ENCODE assay signal across 26 cellular contexts in the genomic region with DNA sequence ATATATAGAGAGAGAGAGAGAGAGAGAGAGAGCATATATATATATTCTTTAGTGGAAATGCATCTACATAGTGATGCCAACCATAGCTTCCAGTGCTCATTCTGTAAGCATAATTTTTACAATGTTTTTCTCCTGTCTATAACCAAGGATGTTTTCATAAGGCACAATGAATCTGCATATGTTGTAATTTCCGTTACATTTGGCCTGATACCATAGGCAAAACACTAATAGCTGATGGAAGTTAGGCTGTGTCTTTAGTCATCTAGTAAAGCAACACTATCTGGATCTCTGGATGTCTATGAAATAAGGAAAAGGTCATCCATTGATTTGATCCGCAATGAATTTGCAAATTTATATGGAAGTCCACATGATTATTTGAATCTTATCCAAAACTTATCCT. TPM values are rescaled to one million over a fixed set of nuclear protein-coding genes. Genes with fewer than 3 reads are reported as not detected.
"Had no signal": no experiment of that assay in that cellular context is flagged by ENCODE, and none has a peak within 500 bp of the region (broad histone marks: within the 10 kb centered on the region; RNA-seq: fewer than 3 reads in every experiment).

No MANE protein-coding gene starts in this region.

- H3K4me3 ChIP-seq: pancreas, psoas muscle, thyroid gland had no signal

- H3K36me3 ChIP-seq: pancreas, thyroid gland had no signal

- H3K27ac ChIP-seq: epithelial cell of prostate, pancreas, psoas muscle, thyroid gland had no signal

- H3K27me3 ChIP-seq: thyroid gland had no signal

- H3K4me1 ChIP-seq: pancreas, psoas muscle had no signal

- ATAC-seq: activated CD8-positive, alpha-beta T cell treated with anti-CD3 and anti-CD28 coated beads, Interleukin-2, amount 10 ng/mL, durations not matched to agents 7 days and 5 days; activated naive CD4-positive, alpha-beta T cell treated with anti-CD3 and anti-CD28 coated beads, Interleukin-2, amount 50 U/mL, for 72 hours; activated T-helper 17 cell treated with anti-CD3 and anti-CD28 coated beads, Interleukin-2, amount 50 U/mL, for 72 hours; left colon; pancreas; psoas muscle; right cardiac atrium; T-cell had no signal

- FAIRE-seq: bronchial epithelial cell, islet of Langerhans, pancreas had no signal

- H3K9me3 ChIP-seq: pancreas, psoas muscle, thyroid gland had no signal

- DNase-seq: activated CD4-positive, alpha-beta T cell treated with anti-CD3 and anti-CD28 coated beads for 1 hour; activated CD4-positive, alpha-beta T cell treated with anti-CD3 and anti-CD28 coated beads, Interleukin-2, amount 50 U/mL, for 1 hour; activated CD8-positive, alpha-beta T cell treated with anti-CD3 and anti-CD28 coated beads, Interleukin-2, amount 10 ng/mL, durations not matched to agents 7 days and 5 days; activated T-cell treated with anti-CD3 and anti-CD28 coated beads, Interleukin-2, amount 50 U/mL, for 24 hours; cerebellar nuclear complex; cortex of kidney; endodermal cell; foreskin melanocyte; glutamatergic neuron; hippocampal formation; left colon; mesenchymal stem cell; pancreas; psoas muscle; right cardiac atrium; stimulated activated CD4-positive, alpha-beta T cell treated with anti-CD3 and anti-CD28 coated beads, Interleukin-4, amount 100 ng/mL, for 24 hours; stimulated activated naive CD4-positive, alpha-beta T cell treated with Interleukin-2 at 50 U/mL for 16 hours; T-cell; T-helper 9 cell; thyroid gland had no signal

RNA-seq across cellular contexts. Expression of gene PCDH7, which starts 8.1 kb away (rescaled TPM):
- total RNA-seq: activated CD8-positive, alpha-beta T cell treated with anti-CD3 and anti-CD28 coated beads, Interleukin-2, amount 10 ng/mL, durations not matched to agents 7 days and 5 days; activated naive CD4-positive, alpha-beta T cell treated with anti-CD3 and anti-CD28 coated beads, Interleukin-2, amount 50 U/mL, for 72 hours; activated T-helper 17 cell treated with anti-CD3 and anti-CD28 coated beads, Interleukin-2, amount 50 U/mL, for 72 hours; mononuclear cell had no signal
